15 cellular contexts compared by ENCODE assay signal in genomic region chr9:94322342-94322940, GRCh38. TPM values are rescaled to one million over a fixed set of nuclear protein-coding genes. Genes with fewer than 3 reads are reported as not detected.
"Had no signal": no experiment of that assay in that cellular context is flagged by ENCODE, and none has a peak within 500 bp of the region (broad histone marks: within the 10 kb centered on the region; RNA-seq: fewer than 3 reads in every experiment).

No MANE protein-coding gene starts in this region.

RNA-seq across cellular contexts. Expression of gene NUTM2F, which starts 6.0 kb away (rescaled TPM):
- total RNA-seq: activated B cell treated with CpG ODN at 0.5 μM for 24 hours; activated CD4-positive, alpha-beta memory T cell treated with anti-CD3 and anti-CD28 coated beads, Interleukin-2, amount 10 ng/mL, durations not matched to agents 7 days and 5 days; activated CD4-positive, alpha-beta T cell treated with anti-CD3 and anti-CD28 coated beads, Interleukin-2, amount 10 ng/mL, durations not matched to agents 7 days and 5 days; activated CD8-positive, alpha-beta memory T cell treated with anti-CD3 and anti-CD28 coated beads, Interleukin-2, amount 10 ng/mL, durations not matched to agents 7 days and 5 days; activated CD8-positive, alpha-beta T cell treated with anti-CD3 and anti-CD28 coated beads, Interleukin-2, amount 10 ng/mL, durations not matched to agents 7 days and 5 days; activated naive CD4-positive, alpha-beta T cell treated with anti-CD3 and anti-CD28 coated beads, Interleukin-2, amount 50 U/mL, for 72 hours; activated naive CD8-positive, alpha-beta T cell treated with anti-CD3 and anti-CD28 coated beads for 36 hours; activated T-helper 2 cell treated with anti-CD3 and anti-CD28 coated beads, Interferon-gamma antibody, Interleukin-2, Interleukin-4, amounts not matched to agents 10 μg/mL and 5 μg/mL and 100 μg/mL, durations not matched to agents 14 hours and 24 hours and 36 hours; adrenal gland; aorta; astrocyte; body of pancreas; breast epithelium; cardiac septum; cerebellum had no signal
- polyA plus RNA-seq: adrenal gland, aorta had no signal
